Comparison of ENCODE assay signal across 8 cellular contexts in genomic region chr5:150209020-150209635, GRCh38. TPM values are rescaled to one million over a fixed set of nuclear protein-coding genes. Genes with fewer than 3 reads are reported as not detected.
A peak's percentile ranks its signal among the peaks of the same experiment; 100 is the strongest.
DNase-seq lines count a peak whose midpoint lies in the region; ATAC-seq and TF ChIP-seq lines count a peak whose summit lies in the region.

No MANE protein-coding gene starts in this region.

- peak; percentile 65 to 85 (median 76) for ATAC-seq in natural killer cell
- ATAC-seq in GM21360 (IDR thresholded peaks at IDR 0.05; ENCODE audit: unreplicated experiment) = no peak

- H3K4me3 ChIP-seq in MG63 (no peak overlapping the region), breast epithelium (peak overlapping the region in 2 of 3 donors; percentile 2 to 35)

- no peaks in the 10 kb centered on the region for H3K36me3 Mint-ChIP-seq in natural killer cell

- H3K27ac ChIP-seq in breast epithelium = peak overlapping the region; percentile 66 to 73

- H3K9me3 ChIP-seq in MG63 (no peaks in the 10 kb centered on the region), breast epithelium (no peaks in the 10 kb centered on the region)

- H3K9me3 Mint-ChIP-seq in natural killer cell = no peaks in the 10 kb centered on the region

- H3K4me1 Mint-ChIP-seq in natural killer cell = peaks cover 23 to 25% of the 10 kb centered on the region in 2 donors

- DNase-seq in COLO668 (lab: John Stamatoyannopoulos, UW; ENCODE audit: unreplicated experiment) (peak; percentile 6), MG63 (peak; percentile 61), breast epithelium (ENCODE audit: low spot score in 2 of 2) (peak in 1 of 2 donors; percentile 79), natural killer cell (peak; percentile 43), OCI-M1 (lab: John Stamatoyannopoulos, UW) (no peak), NCI-H510A (lab: John Stamatoyannopoulos, UW) (no peak), mesenteric fat pad (ENCODE audit: low spot score) (no peak)

- no peak for TF ChIP-seq POLR2A in breast epithelium (IDR thresholded peaks at IDR 0.05)

- no peaks in the 10 kb centered on the region for H3K4me1 ChIP-seq in breast epithelium

- H3K27me3 ChIP-seq in MG63 (no peaks in the 10 kb centered on the region), breast epithelium (no peaks in the 10 kb centered on the region)

- H3K27me3 Mint-ChIP-seq in natural killer cell (ENCODE audit: low read depth in 2 of 2) = peaks cover 21 to 35% of the 10 kb centered on the region in 2 donors

- H3K36me3 ChIP-seq in MG63 (no peaks in the 10 kb centered on the region; the same call in 1 of the 2 replicates), breast epithelium (no peaks in the 10 kb centered on the region)

- peak overlapping the region; percentile 73 for H3K4me3 Mint-ChIP-seq in natural killer cell

- H3K27ac Mint-ChIP-seq in natural killer cell = peak overlapping the region in 1 of 2 donors; percentile 78

- TF ChIP-seq CTCF in breast epithelium (IDR thresholded peaks at IDR 0.05) (no peak), natural killer cell (IDR thresholded peaks at IDR 0.05) (no peak)

- intact Hi-C loops in breast epithelium (cut with DNase I; ENCODE audit: low total_unique reads) = no loop called here
- intact Hi-C loops in natural killer cell (cut with micrococcal nuclease) = no loop called here

RNA-seq across cellular contexts. Expression of gene SLC6A7, which starts 19.3 kb away (rescaled TPM):
- not detected in 2 replicates for total RNA-seq in MG63 (2014; rRNA removed; shearing (Covaris generic); ENCODE audit: low replicate concordance)
- under 1 TPM in 2 of 3 donors, not detected in 1; 0.15 to 0.16 TPM for total RNA-seq in breast epithelium
- not detected for total RNA-seq in natural killer cell
- not detected for total RNA-seq in mesenteric fat pad

RNA-seq across cellular contexts. Expression of gene CDX1, which starts 42.5 kb away (rescaled TPM):
- 0.07 TPM in 1 of 2 replicates, not detected in the other for total RNA-seq in MG63 (2014; rRNA removed; shearing (Covaris generic); ENCODE audit: low replicate concordance)
- total RNA-seq in breast epithelium (1 to 10 TPM in 1 of 3 donors, not detected in 2; 1.3 TPM), natural killer cell (not detected), mesenteric fat pad (0.35 TPM)

RNA-seq across cellular contexts. Expression of gene PDGFRB, which starts 53.5 kb away (rescaled TPM):
- 6.1 and 10.4 TPM in 2 replicates for total RNA-seq in MG63 (2014; rRNA removed; shearing (Covaris generic); ENCODE audit: low replicate concordance)
- total RNA-seq in breast epithelium = 100 to 1,000 TPM in 2 of 3 donors, 10 to 100 TPM in 1; 53.7 to 243 (median 146) TPM
- total RNA-seq in natural killer cell = 10 to 100 TPM; 44.8 to 93.1 (median 61.6) TPM
- 201 TPM for total RNA-seq in mesenteric fat pad

Comparison
In these comparisons a context has a peak if more than half of its experiments do, and no peak if none do; other contexts are left out.
1. DNase-seq: peak in COLO668 (single experiment), MG63 (single experiment) and natural killer cell (single experiment); none in OCI-M1 (single experiment), NCI-H510A (single experiment) and mesenteric fat pad (single experiment).